9 cellular contexts compared by ENCODE assay signal in genomic region chr19:41144403-41144802, GRCh38. TPM values are rescaled to one million over a fixed set of nuclear protein-coding genes. Genes with fewer than 3 reads are reported as not detected.
DNase-seq lines count a peak whose midpoint lies in the region; ATAC-seq, FAIRE-seq and TF ChIP-seq lines count a peak whose summit lies in the region.
"Had no signal": no experiment of that assay in that cellular context is flagged by ENCODE, and none has a peak within 500 bp of the region (broad histone marks: within the 10 kb centered on the region; RNA-seq: fewer than 3 reads in every experiment).

No MANE protein-coding gene starts in this region.

- H3K27me3 Mint-ChIP-seq in T-cell, result peaks cover 8 to 22% of the 10 kb centered on the region in 2 donors

- TF ChIP-seq POLR2A in NB4 (IDR thresholded peaks at IDR 0.05; ENCODE audit: extremely low read depth, insufficient read length) (no peak), adrenal gland (IDR thresholded peaks at IDR 0.05) (no peak), sigmoid colon (IDR thresholded peaks at IDR 0.05) (no peak)

- POLR2A ChIA-PET in T-cell (lab: Charles Lee), result no interaction called here

- H3K27ac ChIP-seq in adrenal gland (no peak overlapping the region), right atrium auricular region (no peak overlapping the region), sigmoid colon (no peak overlapping the region)

- H3K36me3 Mint-ChIP-seq in T-cell, result no peaks in the 10 kb centered on the region

- peak; percentile 86 for FAIRE-seq in G401.6 (lab: Jason Lieb, UNC)

- H3K4me1 Mint-ChIP-seq in T-cell, result peaks cover 0 to 2% (median 2%) of the 10 kb centered on the region in 3 donors

- H3K27me3 ChIP-seq in adrenal gland (no peaks in the 10 kb centered on the region), right atrium auricular region (no peaks in the 10 kb centered on the region), sigmoid colon (no peaks in the 10 kb centered on the region)

- no peak overlapping the region for H3K4me3 ChIP-seq in NB4 (ENCODE audit: low read depth, low read length)
- H3K4me3 ChIP-seq in adrenal gland, result no peak overlapping the region
- H3K4me3 ChIP-seq in right atrium auricular region, result no peak overlapping the region
- H3K4me3 ChIP-seq in sigmoid colon, result no peak overlapping the region

- no peak overlapping the region for H3K4me3 Mint-ChIP-seq in T-cell

- H3K9me3 ChIP-seq in adrenal gland (replicated peaks in 1 of 3), result no peaks in the 10 kb centered on the region
- no peaks in the 10 kb centered on the region for H3K9me3 ChIP-seq in right atrium auricular region
- H3K9me3 ChIP-seq in sigmoid colon, result no peaks in the 10 kb centered on the region

- H3K36me3 ChIP-seq in adrenal gland (replicated peaks in 1 of 2), result no peaks in the 10 kb centered on the region
- H3K36me3 ChIP-seq in right atrium auricular region, result no peaks in the 10 kb centered on the region
- no peaks in the 10 kb centered on the region for H3K36me3 ChIP-seq in sigmoid colon

- peak; percentile 76 for DNase-seq in NB4 (ENCODE audit: low read depth)
- peak; percentile 70 to 89 (median 84) for DNase-seq in T-cell
- peak; percentile 74 to 92 (median 85) for DNase-seq in adrenal gland
- DNase-seq in right atrium auricular region (ENCODE audit: low spot score), result peak; percentile 76
- peak; percentile 88 for DNase-seq in sigmoid colon

- intact Hi-C loops in adrenal gland (cut with DNase I) (loop anchor here in 1 of 2 donors (5.0 kb wide), 1 partner anchor 172 kb away; no protein-coding TSS in a partner anchor), sigmoid colon (cut with DNase I) (loop anchor here (1.0 to 2.0 kb wide), 3 partner anchors 18 to 482 kb away; no protein-coding TSS in a partner anchor)

- ATAC-seq in T-cell (replicated peaks in 1 of 4) (peak; percentile 80 to 99 (median 94)), HG02938 (IDR thresholded peaks at IDR 0.05; ENCODE audit: unreplicated experiment) (no peak), HG02571 (IDR thresholded peaks at IDR 0.05; ENCODE audit: unreplicated experiment) (no peak)

- no peak for TF ChIP-seq EP300 in sigmoid colon (IDR thresholded peaks at IDR 0.05)

- CTCF ChIA-PET in T-cell (lab: Charles Lee), result interaction anchor here (0.6 to 1.9 kb wide), 10 partner anchors 11 to 481 kb away, joined by 3 to 11 read pairs (median 3); partner anchors contain the start of gene RAB4B (in 1 of the 2)

- H3K27ac Mint-ChIP-seq in T-cell, result no peak overlapping the region

- H3K4me1 ChIP-seq in adrenal gland (replicated peaks in 1 of 2), result no peaks in the 10 kb centered on the region
- no peaks in the 10 kb centered on the region for H3K4me1 ChIP-seq in right atrium auricular region
- H3K4me1 ChIP-seq in sigmoid colon, result no peaks in the 10 kb centered on the region

- TF ChIP-seq CTCF in NB4 (IDR thresholded peaks at IDR 0.05; ENCODE audit: low read depth, low read length), result peak; percentile 62
- TF ChIP-seq CTCF in adrenal gland (IDR thresholded peaks at IDR 0.05), result peak; percentile 71 to 98 (median 86)
- peak; percentile 66 to 84 for TF ChIP-seq CTCF in right atrium auricular region (IDR thresholded peaks at IDR 0.05)
- TF ChIP-seq CTCF in sigmoid colon (IDR thresholded peaks at IDR 0.05), result peak; percentile 74 to 89 (median 83)

- no peaks in the 10 kb centered on the region for H3K9me3 Mint-ChIP-seq in T-cell

- 19 to 28% (median 24%) methylated on average over 7 of the region's 7 CpGs for WGBS in adrenal gland, 4 donors
- 11 to 27% methylated on average over 7 of the region's 7 CpGs for WGBS in sigmoid colon, 2 donors

RNA-seq across cellular contexts. Expression of gene CYP2F1, which starts 30.2 kb away (rescaled TPM):
- 1 to 10 TPM in 1 of 5 donors, under 1 TPM in 1, not detected in 3; 0.83 to 1.3 TPM for total RNA-seq in T-cell
- not detected for total RNA-seq in adrenal gland
- polyA plus RNA-seq in adrenal gland, result not detected
- not detected for total RNA-seq in right atrium auricular region
- not detected for total RNA-seq in sigmoid colon
- polyA plus RNA-seq in sigmoid colon, result not detected

RNA-seq across cellular contexts. Expression of gene CYP2S1, which starts 48.6 kb away (rescaled TPM):
- total RNA-seq in T-cell (1 to 10 TPM in 1 of 5 donors, under 1 TPM in 3, not detected in 1; 0.20 to 1.2 (median 0.51) TPM), adrenal gland (1 to 10 TPM; 1.4 to 4.7 (median 2.2) TPM), right atrium auricular region (1 to 10 TPM in 1 of 2 donors, under 1 TPM in 1; 0.59 to 1.6 TPM), sigmoid colon (1 to 10 TPM in 2 of 4 donors, under 1 TPM in 2; 0.41 to 1.4 (median 0.80) TPM)
- polyA plus RNA-seq in adrenal gland (1 to 10 TPM in 2 of 3 donors, under 1 TPM in 1; 0.84 to 1.2 (median 1.2) TPM), sigmoid colon (10 to 100 TPM in 1 of 3 donors, 1 to 10 TPM in 2; 6.0 to 18.6 (median 8.6) TPM)

RNA-seq across cellular contexts. Expression of gene CYP2A13, which starts 56.2 kb away (rescaled TPM):
- total RNA-seq in T-cell (not detected), adrenal gland (not detected), right atrium auricular region (not detected), sigmoid colon (not detected)
- polyA plus RNA-seq in adrenal gland (not detected), sigmoid colon (not detected)
- polyA plus RNA-seq: esophagus had no signal

Comparison
In these comparisons a context has a peak if more than half of its experiments do, and no peak if none do; other contexts are left out.
1. ATAC-seq: peak in T-cell (4 of 4); none in HG02938 (single experiment) and HG02571 (single experiment).
2. Peak in every context shown above with its lines, with median percentiles within 50 percentile points of each other: DNase-seq and CTCF ChIP-seq.